ENCODE assay signal across 10 cellular contexts in the genomic region with DNA sequence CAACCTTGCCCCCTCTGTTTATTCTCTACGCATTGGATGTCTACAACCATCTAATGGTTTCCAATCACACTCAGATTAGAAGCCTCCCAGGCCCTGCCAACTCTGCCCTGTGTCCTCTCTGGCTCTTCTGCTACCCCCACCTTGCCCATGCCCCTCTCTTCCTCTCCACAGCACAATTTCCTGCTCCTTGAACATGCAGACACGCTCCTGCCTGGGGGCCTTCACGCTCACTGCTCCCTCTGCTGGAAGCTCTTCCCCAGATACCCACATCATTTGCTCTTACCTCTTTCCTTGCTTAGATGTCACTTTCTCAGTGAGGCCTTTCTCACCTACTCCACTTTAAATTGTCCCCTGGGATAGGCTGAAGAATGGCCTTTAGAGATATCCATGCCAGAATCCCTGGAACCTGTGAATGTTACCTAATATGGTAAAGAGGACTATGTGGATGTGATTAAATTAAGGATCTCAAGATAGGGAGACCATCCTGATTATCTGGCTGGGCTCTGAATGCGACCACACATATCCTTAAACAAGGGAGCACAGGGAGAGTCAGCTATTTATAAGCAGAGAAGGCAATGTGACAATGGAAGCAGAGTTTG. TPM values are rescaled to one million over a fixed set of nuclear protein-coding genes. Genes with fewer than 3 reads are reported as not detected.
DNase-seq lines count a peak whose midpoint lies in the region; ATAC-seq, FAIRE-seq and TF ChIP-seq lines count a peak whose summit lies in the region.
"Had no signal": no experiment of that assay in that cellular context is flagged by ENCODE, and none has a peak within 500 bp of the region (broad histone marks: within the 10 kb centered on the region; RNA-seq: fewer than 3 reads in every experiment).

No MANE protein-coding gene starts in this region.

- H3K36me3 ChIP-seq in keratinocyte (ENCODE audit: control insufficient read depth in 2 of 2, extremely low read depth in 1 of 2, insufficient read depth in 2 of 2, low read length in 2 of 2), result no peaks in the 10 kb centered on the region

- H3K27ac ChIP-seq in VCaP (no peak overlapping the region), keratinocyte (ENCODE audit: control insufficient read depth, insufficient read depth, low read length) (no peak overlapping the region)

- no peaks in the 10 kb centered on the region for H3K27me3 ChIP-seq in keratinocyte (ENCODE audit: control insufficient read depth, extremely low read depth, insufficient read depth, low read length)

- no peaks in the 10 kb centered on the region for H3K79me2 ChIP-seq in keratinocyte (ENCODE audit: control insufficient read depth, insufficient read depth, low read length)

- H3K9me1 ChIP-seq in keratinocyte (ENCODE audit: control insufficient read depth, extremely low read depth, insufficient read depth, low read length), result no peaks in the 10 kb centered on the region

- dilution Hi-C loops in keratinocyte (cut with MboI; ENCODE audit: extremely low pct_ligation_motif_present, low sequenced_read_pairs), result no loop called here

- no peak overlapping the region for H3K4me2 ChIP-seq in keratinocyte (ENCODE audit: control insufficient read depth, extremely low read depth, insufficient read depth, low read depth, low read length)

- TF ChIP-seq CTCF in VCaP (conservative IDR thresholded peaks at IDR 0.05), result peak; percentile 70
- TF ChIP-seq CTCF in keratinocyte (optimal IDR thresholded peaks at IDR 0.05 in 1 of 3, IDR thresholded peaks at IDR 0.05 in 1 of 3, conservative IDR thresholded peaks at IDR 0.05 in 1 of 3; ENCODE audit: extremely low read depth in 1 of 3, insufficient read depth in 2 of 3, low read length in 3 of 3), result peak; percentile 54 to 74 (median 70)
- no peak for TF ChIP-seq CTCF in omental fat pad (IDR thresholded peaks at IDR 0.05)

- ATAC-seq in omental fat pad (ENCODE audit: low FRiP score), result no peak
- ATAC-seq in HG03039 (IDR thresholded peaks at IDR 0.05; ENCODE audit: unreplicated experiment), result no peak

- no peaks in the 10 kb centered on the region for H3K4me1 ChIP-seq in keratinocyte (ENCODE audit: control insufficient read depth, extremely low read depth, insufficient read depth, low read length)

- H2AFZ ChIP-seq in keratinocyte (ENCODE audit: control insufficient read depth, low read length), result no peak overlapping the region

- FAIRE-seq in keratinocyte (lab: Jason Lieb, UNC), result no peak

- peak; percentile 23 for DNase-seq in NCI-H345 (lab: John Stamatoyannopoulos, UW)
- no peak for DNase-seq in NCI-H345 treated with DMSO at 0.1 percent for 48 hours (lab: John Stamatoyannopoulos, UW; ENCODE audit: unreplicated experiment)
- peak; percentile 51 for DNase-seq in HT-29 (ENCODE audit: low spot score)
- DNase-seq in keratinocyte (ENCODE audit: low read depth, low spot score), result no peak
- no peak for DNase-seq in omental fat pad (ENCODE audit: low spot score)
- no peak for DNase-seq in NCI-H187 treated with DMSO at 0.1 percent for 48 hours (lab: John Stamatoyannopoulos, UW)

- H3K9ac ChIP-seq in keratinocyte (ENCODE audit: control insufficient read depth, extremely low read depth, insufficient read depth, low read length), result no peak overlapping the region

- H4K20me1 ChIP-seq in keratinocyte (ENCODE audit: control insufficient read depth, extremely low read depth, insufficient read depth, low read length), result no peaks in the 10 kb centered on the region

- no peak overlapping the region for H3K4me3 ChIP-seq in keratinocyte (ENCODE audit: control insufficient read depth in 2 of 3, extremely low read depth in 1 of 3, insufficient read depth in 2 of 3, low read depth in 1 of 3, low read length in 3 of 3)

- H3K9me3 ChIP-seq in keratinocyte (ENCODE audit: control insufficient read depth, low read depth, low read length), result no peaks in the 10 kb centered on the region

RNA-seq across cellular contexts. Expression of a gene that starts 9.9 kb away (rescaled TPM):
- total RNA-seq in HT-29 (2014; rRNA removed; shearing (Covaris generic)), result not detected in 2 replicates
- 0.02 to 0.03 TPM in 2 of 3 replicates, not detected in the other for polyA plus RNA-seq in keratinocyte
- not detected for polyA plus RNA-seq in keratinocyte (2011; ENCODE audit: low read depth)
- polyA plus RNA-seq in keratinocyte (2011; cell fraction: cytosol; rRNA removed), result not detected in 2 replicates
- polyA plus RNA-seq in keratinocyte (2011; cell fraction: nucleus; rRNA removed), result not detected in 2 replicates
- polyA plus RNA-seq in keratinocyte (2012; ENCODE audit: low replicate concordance), result not detected in 2 replicates
- not detected in 3 replicates for polyA minus RNA-seq in keratinocyte
- polyA minus RNA-seq in keratinocyte (2011; cell fraction: cytosol; rRNA and poly(A)+ RNA removed), result not detected
- polyA minus RNA-seq in keratinocyte (2011; cell fraction: nucleus; rRNA and poly(A)+ RNA removed), result not detected in 2 replicates
- under 1 TPM in 2 of 4 donors, not detected in 2; 0.09 to 0.13 TPM for total RNA-seq in omental fat pad
- total RNA-seq: activated CD8-positive, alpha-beta memory T cell treated with anti-CD3 and anti-CD28 coated beads for 36 hours; pulmonary artery endothelial cell had no signal

Comparison
In these comparisons a context has a peak if more than half of its experiments do, and no peak if none do; other contexts are left out.
1. DNase-seq: peak in NCI-H345 (single experiment) and HT-29 (single experiment); none in NCI-H345 treated with DMSO at 0.1 percent for 48 hours (single experiment), keratinocyte (single experiment), omental fat pad (single experiment) and NCI-H187 treated with DMSO at 0.1 percent for 48 hours (single experiment).
2. CTCF ChIP-seq: peak in VCaP (single experiment) and keratinocyte (3 of 3); none in omental fat pad (0 of 3).